3 cellular contexts compared by ENCODE assay signal in genomic region chr1:94840811-94841210, GRCh38.
A peak's percentile ranks its signal among the peaks of the same experiment; 100 is the strongest.
TF ChIP-seq lines count a peak whose summit lies in the region.

No MANE protein-coding gene starts in this region.

TF ChIP-seq in HepG2, 621 proteins besides CTCF, POLR2A, EP300 and RAD21 (continues in another document):
- TF ChIP-seq ZNF713 (CRISPR knock-in tag; IDR thresholded peaks at IDR 0.05) = no peak
- no peak for TF ChIP-seq HOXA3 (CRISPR knock-in tag; IDR thresholded peaks at IDR 0.05)
- TF ChIP-seq ZMYM2 (CRISPR knock-in tag; IDR thresholded peaks at IDR 0.05) = no peak
- no peak for TF ChIP-seq ZBTB20 (CRISPR knock-in tag; IDR thresholded peaks at IDR 0.05; ENCODE audit: borderline replicate concordance, low read depth)
- TF ChIP-seq DNMT1 (CRISPR knock-in tag; IDR thresholded peaks at IDR 0.05) = no peak
- peak; percentile 84 to 93 for TF ChIP-seq MAFK (conservative IDR thresholded peaks at IDR 0.05 in 1 of 2, IDR thresholded peaks at IDR 0.05 in 1 of 2; ENCODE audit: low read length in 2 of 2)
- TF ChIP-seq GLI4 (CRISPR knock-in tag; IDR thresholded peaks at IDR 0.05; ENCODE audit: borderline replicate concordance) = no peak
- TF ChIP-seq BORCS8-MEF2B (CRISPR knock-in tag; IDR thresholded peaks at IDR 0.05) = no peak
- TF ChIP-seq ZNF781 (CRISPR knock-in tag; IDR thresholded peaks at IDR 0.05; ENCODE audit: borderline replicate concordance, not compliant biosample characterization) = no peak
- no peak for TF ChIP-seq LRRFIP1 (CRISPR knock-in tag; conservative IDR thresholded peaks at IDR 0.05)
- TF ChIP-seq ZNF691 (CRISPR knock-in tag; IDR thresholded peaks at IDR 0.05; ENCODE audit: borderline replicate concordance, low read depth) = no peak
- no peak for TF ChIP-seq ETS1 (CRISPR knock-in tag; IDR thresholded peaks at IDR 0.05)
- no peak for TF ChIP-seq POLR2G (IDR thresholded peaks at IDR 0.05; ENCODE audit: low read depth, low read length)
- TF ChIP-seq ZNF746 (CRISPR knock-in tag; IDR thresholded peaks at IDR 0.05) = no peak

TF ChIP-seq in K562, 482 proteins besides CTCF, POLR2A, EP300 and RAD21:
- TF ChIP-seq ZBED1 (IDR thresholded peaks at IDR 0.05) = no peak
- TF ChIP-seq ATF1 (CRISPR knock-in tag; IDR thresholded peaks at IDR 0.05) = no peak
- no peak for TF ChIP-seq ATF1 (tag; IDR thresholded peaks at IDR 0.05)
- no peak for TF ChIP-seq HINFP (tag; conservative IDR thresholded peaks at IDR 0.05; ENCODE audit: low read depth)
- peak; percentile 66 for TF ChIP-seq MAFK (IDR thresholded peaks at IDR 0.05; ENCODE audit: low read length)
- no peak for TF ChIP-seq BMI1 (IDR thresholded peaks at IDR 0.05; ENCODE audit: low read length)
- peak; percentile 48; the same call in 1 of the 2 replicates for TF ChIP-seq C11orf30 (IDR thresholded peaks at IDR 0.05; ENCODE audit: low read depth)
- TF ChIP-seq MAFF (IDR thresholded peaks at IDR 0.05; ENCODE audit: low read length) = peak; percentile 47
- TF ChIP-seq PCBP2 (IDR thresholded peaks at IDR 0.05; ENCODE audit: low read depth, low read length, poor library complexity, severe bottlenecking) = no peak
- TF ChIP-seq ZNF280B (CRISPR knock-in tag; IDR thresholded peaks at IDR 0.05) = no peak
- peak; percentile 48 for TF ChIP-seq MAFG (tag; conservative IDR thresholded peaks at IDR 0.05)
- TF ChIP-seq ZNF316 (IDR thresholded peaks at IDR 0.05) = peak; percentile 75

TF ChIP-seq in H1, 55 proteins besides CTCF, POLR2A, EP300 and RAD21:
- no peak for TF ChIP-seq PHF8 (conservative IDR thresholded peaks at IDR 0.05; ENCODE audit: low read depth, low read length)
- no peak for TF ChIP-seq USF2 (IDR thresholded peaks at IDR 0.05; ENCODE audit: low read length)
- TF ChIP-seq MAFK (IDR thresholded peaks at IDR 0.05; ENCODE audit: low read depth, low read length) = 0 out of 2 replicates have a peak, but pooled peaks have one; percentile 18
